In the genomic region with DNA sequence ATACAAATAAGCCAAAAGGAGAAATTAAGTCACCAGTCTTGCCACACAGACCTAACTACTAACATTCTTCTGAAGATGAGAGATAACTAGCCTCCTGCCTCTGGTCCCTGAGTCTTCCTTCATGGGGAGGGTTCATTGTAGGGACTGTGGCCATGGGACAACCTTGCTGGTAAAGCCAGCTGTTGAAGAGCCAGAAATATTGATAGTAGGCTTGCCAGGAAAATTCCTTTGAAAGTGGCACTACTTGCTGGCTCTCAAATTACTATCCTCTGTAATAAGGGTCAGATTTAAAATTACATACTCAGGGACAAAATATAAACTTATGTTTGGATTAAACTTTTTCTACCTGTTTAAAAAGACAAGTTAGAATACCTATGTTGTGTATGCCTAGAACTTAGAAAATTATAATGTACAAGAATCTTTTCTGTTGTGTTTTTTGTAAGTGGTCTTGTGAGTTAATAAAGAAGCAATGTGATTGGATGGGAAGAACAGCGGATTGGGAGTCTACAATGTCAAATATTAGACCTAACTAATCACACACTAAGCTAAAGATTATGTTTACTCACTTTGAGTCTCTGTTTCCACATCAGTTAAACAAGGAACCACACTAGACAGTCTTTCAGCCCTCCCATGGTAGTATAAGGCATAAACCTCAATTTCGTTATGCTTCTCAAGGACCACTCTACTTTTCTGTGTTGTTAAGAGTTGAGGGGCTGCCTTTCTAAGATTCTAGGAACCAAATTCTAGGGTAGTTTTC, we compare ENCODE assay signal across 1 cellular context.
TF ChIP-seq lines count a peak whose summit lies in the region.

No MANE protein-coding gene starts in this region.

TF ChIP-seq in HepG2, 621 proteins besides CTCF, POLR2A, EP300 and RAD21:
- TF ChIP-seq, protein P1, sequence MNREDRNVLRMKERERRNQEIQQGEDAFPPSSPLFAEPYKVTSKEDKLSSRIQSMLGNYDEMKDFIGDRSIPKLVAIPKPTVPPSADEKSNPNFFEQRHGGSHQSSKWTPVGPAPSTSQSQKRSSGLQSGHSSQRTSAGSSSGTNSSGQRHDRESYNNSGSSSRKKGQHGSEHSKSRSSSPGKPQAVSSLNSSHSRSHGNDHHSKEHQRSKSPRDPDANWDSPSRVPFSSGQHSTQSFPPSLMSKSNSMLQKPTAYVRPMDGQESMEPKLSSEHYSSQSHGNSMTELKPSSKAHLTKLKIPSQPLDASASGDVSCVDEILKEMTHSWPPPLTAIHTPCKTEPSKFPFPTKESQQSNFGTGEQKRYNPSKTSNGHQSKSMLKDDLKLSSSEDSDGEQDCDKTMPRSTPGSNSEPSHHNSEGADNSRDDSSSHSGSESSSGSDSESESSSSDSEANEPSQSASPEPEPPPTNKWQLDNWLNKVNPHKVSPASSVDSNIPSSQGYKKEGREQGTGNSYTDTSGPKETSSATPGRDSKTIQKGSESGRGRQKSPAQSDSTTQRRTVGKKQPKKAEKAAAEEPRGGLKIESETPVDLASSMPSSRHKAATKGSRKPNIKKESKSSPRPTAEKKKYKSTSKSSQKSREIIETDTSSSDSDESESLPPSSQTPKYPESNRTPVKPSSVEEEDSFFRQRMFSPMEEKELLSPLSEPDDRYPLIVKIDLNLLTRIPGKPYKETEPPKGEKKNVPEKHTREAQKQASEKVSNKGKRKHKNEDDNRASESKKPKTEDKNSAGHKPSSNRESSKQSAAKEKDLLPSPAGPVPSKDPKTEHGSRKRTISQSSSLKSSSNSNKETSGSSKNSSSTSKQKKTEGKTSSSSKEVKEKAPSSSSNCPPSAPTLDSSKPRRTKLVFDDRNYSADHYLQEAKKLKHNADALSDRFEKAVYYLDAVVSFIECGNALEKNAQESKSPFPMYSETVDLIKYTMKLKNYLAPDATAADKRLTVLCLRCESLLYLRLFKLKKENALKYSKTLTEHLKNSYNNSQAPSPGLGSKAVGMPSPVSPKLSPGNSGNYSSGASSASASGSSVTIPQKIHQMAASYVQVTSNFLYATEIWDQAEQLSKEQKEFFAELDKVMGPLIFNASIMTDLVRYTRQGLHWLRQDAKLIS (CRISPR knock-in tag; IDR thresholded peaks at IDR 0.05), result no peak
- TF ChIP-seq ZNF124 (CRISPR knock-in tag; IDR thresholded peaks at IDR 0.05) (no peak), ZNF598 (CRISPR knock-in tag; IDR thresholded peaks at IDR 0.05; ENCODE audit: borderline replicate concordance) (no peak), SYNCRIP (IDR thresholded peaks at IDR 0.05; ENCODE audit: insufficient read depth, low read depth, low read length) (no peak), NFYC (CRISPR knock-in tag; IDR thresholded peaks at IDR 0.05) (peak; percentile 51), PHF5A (CRISPR knock-in tag; IDR thresholded peaks at IDR 0.05; ENCODE audit: low read depth, unreplicated experiment) (no peak), ZNF343 (CRISPR knock-in tag; IDR thresholded peaks at IDR 0.05) (no peak), ZMYM4 (CRISPR knock-in tag; IDR thresholded peaks at IDR 0.05) (peak; percentile 15; the same call in 1 of the 2 replicates), FOXA3 (CRISPR knock-in tag; IDR thresholded peaks at IDR 0.05) (peak; percentile 44; the same call in 1 of the 2 replicates), FOXA1 (IDR thresholded peaks at IDR 0.05) (no peak), FOXA1 (CRISPR knock-in tag; IDR thresholded peaks at IDR 0.05) (0 out of 2 replicates have a peak, but pooled peaks have one; percentile 27), TBX3 (IDR thresholded peaks at IDR 0.05; ENCODE audit: borderline replicate concordance) (no peak)
- TF ChIP-seq, protein P2, sequence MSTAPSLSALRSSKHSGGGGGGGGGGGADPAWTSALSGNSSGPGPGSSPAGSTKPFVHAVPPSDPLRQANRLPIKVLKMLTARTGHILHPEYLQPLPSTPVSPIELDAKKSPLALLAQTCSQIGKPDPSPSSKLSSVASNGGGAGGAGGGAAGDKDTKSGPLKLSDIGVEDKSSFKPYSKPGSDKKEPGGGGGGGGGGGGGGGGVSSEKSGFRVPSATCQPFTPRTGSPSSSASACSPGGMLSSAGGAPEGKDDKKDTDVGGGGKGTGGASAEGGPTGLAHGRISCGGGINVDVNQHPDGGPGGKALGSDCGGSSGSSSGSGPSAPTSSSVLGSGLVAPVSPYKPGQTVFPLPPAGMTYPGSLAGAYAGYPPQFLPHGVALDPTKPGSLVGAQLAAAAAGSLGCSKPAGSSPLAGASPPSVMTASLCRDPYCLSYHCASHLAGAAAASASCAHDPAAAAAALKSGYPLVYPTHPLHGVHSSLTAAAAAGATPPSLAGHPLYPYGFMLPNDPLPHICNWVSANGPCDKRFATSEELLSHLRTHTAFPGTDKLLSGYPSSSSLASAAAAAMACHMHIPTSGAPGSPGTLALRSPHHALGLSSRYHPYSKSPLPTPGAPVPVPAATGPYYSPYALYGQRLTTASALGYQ (CRISPR knock-in tag; IDR thresholded peaks at IDR 0.05), result no peak
- TF ChIP-seq, protein P3, sequence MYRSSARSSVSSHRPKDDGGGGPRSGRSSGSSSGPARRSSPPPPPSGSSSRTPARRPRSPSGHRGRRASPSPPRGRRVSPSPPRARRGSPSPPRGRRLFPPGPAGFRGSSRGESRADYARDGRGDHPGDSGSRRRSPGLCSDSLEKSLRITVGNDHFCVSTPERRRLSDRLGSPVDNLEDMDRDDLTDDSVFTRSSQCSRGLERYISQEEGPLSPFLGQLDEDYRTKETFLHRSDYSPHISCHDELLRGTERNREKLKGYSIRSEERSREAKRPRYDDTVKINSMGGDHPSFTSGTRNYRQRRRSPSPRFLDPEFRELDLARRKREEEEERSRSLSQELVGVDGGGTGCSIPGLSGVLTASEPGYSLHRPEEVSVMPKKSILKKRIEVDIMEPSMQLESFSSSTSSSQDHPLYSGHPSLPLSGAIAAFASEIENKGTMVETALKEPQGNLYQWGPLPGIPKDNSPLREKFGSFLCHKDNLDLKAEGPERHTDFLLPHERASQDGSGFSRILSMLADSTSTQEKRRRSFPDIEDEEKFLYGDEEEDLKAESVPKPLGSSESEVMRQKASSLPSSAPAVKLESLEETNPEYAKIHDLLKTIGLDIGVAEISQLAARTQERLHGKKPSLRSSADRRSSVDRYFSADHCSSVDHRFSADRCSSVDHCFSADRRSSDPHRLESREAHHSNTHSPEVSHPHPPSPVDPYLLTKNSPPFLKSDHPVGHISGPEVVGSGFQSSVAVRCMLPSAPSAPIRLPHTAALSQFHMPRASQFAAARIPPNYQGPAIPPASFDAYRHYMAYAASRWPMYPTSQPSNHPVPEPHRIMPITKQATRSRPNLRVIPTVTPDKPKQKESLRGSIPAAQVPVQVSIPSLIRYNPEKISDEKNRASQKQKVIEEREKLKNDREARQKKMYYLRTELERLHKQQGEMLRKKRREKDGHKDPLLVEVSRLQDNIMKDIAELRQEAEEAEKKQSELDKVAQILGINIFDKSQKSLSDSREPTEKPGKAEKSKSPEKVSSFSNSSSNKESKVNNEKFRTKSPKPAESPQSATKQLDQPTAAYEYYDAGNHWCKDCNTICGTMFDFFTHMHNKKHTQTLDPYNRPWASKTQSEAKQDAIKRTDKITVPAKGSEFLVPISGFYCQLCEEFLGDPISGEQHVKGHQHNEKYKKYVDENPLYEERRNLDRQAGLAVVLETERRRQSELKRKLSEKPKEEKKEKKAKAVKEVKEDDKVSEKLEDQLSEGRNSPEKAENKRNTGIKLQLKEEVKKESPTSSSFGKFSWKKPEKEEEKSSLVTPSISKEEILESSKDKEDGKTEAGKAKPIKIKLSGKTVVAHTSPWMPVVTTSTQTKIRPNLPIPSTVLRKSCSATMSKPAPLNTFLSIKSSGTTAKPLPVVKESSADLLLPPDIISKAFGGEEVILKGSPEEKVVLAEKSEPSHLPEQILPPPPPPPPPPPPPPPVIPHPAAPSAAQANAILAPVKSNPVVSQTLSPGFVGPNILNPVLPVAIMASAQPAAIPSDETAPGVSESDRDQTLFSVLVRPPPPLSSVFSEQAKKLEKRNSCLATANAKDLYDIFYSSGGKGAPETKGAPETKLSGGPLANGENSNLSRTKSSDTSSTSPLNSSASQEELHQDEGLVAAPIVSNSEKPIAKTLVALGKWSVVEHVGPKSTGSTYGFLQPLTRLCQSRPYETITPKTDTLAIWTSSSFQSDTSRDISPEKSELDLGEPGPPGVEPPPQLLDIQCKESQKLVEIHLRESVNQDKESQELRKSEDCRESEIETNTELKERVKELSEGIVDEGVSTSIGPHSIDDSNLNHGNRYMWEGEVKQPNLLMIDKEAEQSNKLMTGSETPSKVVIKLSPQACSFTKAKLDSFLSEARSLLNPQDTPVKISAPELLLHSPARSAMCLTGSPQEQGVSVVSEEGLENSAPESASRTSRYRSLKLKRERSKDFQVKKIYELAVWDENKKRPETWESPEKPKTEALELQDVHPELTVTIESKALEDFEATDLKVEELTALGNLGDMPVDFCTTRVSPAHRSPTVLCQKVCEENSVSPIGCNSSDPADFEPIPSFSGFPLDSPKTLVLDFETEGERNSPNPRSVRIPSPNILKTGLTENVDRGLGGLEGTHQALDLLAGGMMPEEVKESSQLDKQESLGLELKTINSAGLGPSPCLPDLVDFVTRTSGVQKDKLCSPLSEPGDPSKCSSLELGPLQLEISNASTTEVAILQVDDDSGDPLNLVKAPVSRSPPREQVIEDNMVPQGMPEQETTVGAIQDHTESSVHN (CRISPR knock-in tag; IDR thresholded peaks at IDR 0.05), result no peak
- TF ChIP-seq, protein P4, sequence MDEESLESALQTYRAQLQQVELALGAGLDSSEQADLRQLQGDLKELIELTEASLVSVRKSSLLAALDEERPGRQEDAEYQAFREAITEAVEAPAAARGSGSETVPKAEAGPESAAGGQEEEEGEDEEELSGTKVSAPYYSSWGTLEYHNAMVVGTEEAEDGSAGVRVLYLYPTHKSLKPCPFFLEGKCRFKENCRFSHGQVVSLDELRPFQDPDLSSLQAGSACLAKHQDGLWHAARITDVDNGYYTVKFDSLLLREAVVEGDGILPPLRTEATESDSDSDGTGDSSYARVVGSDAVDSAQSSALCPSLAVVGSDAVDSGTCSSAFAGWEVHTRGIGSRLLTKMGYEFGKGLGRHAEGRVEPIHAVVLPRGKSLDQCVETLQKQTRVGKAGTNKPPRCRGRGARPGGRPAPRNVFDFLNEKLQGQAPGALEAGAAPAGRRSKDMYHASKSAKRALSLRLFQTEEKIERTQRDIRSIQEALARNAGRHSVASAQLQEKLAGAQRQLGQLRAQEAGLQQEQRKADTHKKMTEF (CRISPR knock-in tag; IDR thresholded peaks at IDR 0.05), result no peak
